Comparison of ENCODE assay signal across 21 cellular contexts in the genomic region with DNA sequence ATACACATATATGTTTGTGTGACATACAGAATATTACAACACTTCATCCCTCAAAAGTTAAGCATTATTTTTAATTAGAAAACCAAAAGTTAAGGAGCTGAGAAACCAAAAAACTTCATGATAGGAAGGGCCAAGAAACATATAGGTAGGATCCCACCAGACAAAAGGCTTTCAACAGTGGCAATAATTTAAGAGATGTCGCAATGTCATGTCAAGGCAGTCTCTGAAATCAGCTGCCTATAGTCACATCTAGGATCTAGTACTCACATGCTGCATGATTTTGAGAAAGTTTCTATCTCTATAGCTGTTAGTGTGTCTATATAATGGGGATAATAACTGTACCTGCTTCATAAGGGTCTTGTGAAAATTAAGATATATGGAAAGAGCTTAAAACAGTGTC.
"Had no signal": no experiment of that assay in that cellular context is flagged by ENCODE, and none has a peak within 500 bp of the region (broad histone marks: within the 10 kb centered on the region; RNA-seq: fewer than 3 reads in every experiment).

No MANE protein-coding gene starts in this region.

- ATAC-seq: activated T-cell treated with anti-CD3 and anti-CD28 coated beads, Interleukin-2, amount 50 U/mL, for 4 hours; heart right ventricle; left colon; natural killer cell treated with Interleukin-12 subunit alpha and Interleukin-12 subunit beta and Interleukin-15 and Interleukin-18, amount 100 ng/mL, for 72 hours; upper lobe of right lung had no signal

- H3K27me3 ChIP-seq: heart right ventricle, ovary, spleen, upper lobe of right lung had no signal

- H3K36me3 ChIP-seq: heart right ventricle, ovary, prostate gland, spleen, upper lobe of right lung had no signal

- H3K4me1 ChIP-seq: prostate gland, spleen, upper lobe of right lung had no signal

- H3K27ac ChIP-seq: coronary artery, epithelial cell of prostate, heart right ventricle, ovary, prostate gland, spleen, upper lobe of right lung had no signal

- H3K4me3 ChIP-seq: coronary artery, heart right ventricle, ovary, prostate gland, spleen, upper lobe of right lung had no signal

- DNase-seq: activated B cell treated with CpG ODN at 0.5 μM for 24 hours; activated CD4-positive, alpha-beta T cell treated with anti-CD3 and anti-CD28 coated beads for 4 hours; activated CD4-positive, alpha-beta T cell treated with anti-CD3 and anti-CD28 coated beads, Interleukin-2, amount 50 U/mL, for 48 hours; activated CD8-positive, alpha-beta memory T cell treated with anti-CD3 and anti-CD28 coated beads, Interleukin-2, amount 50 U/mL, for 48 hours; activated naive CD4-positive, alpha-beta T cell; activated naive CD8-positive, alpha-beta T cell treated with anti-CD3 and anti-CD28 coated beads for 36 hours; activated T-cell treated with anti-CD3 and anti-CD28 coated beads, Interleukin-2, amount 50 U/mL, for 4 hours; amygdala; cerebellar nuclear complex; foreskin fibroblast; heart right ventricle; left colon; ovary; spleen; stimulated activated CD4-positive, alpha-beta T cell treated with anti-CD3 and anti-CD28 coated beads, Interleukin-4, amount 100 ng/mL, for 1 hour; stimulated activated naive CD4-positive, alpha-beta T cell; upper lobe of right lung had no signal

- H3K9me3 ChIP-seq: ovary, prostate gland, spleen, upper lobe of right lung had no signal
